In the genomic region with DNA sequence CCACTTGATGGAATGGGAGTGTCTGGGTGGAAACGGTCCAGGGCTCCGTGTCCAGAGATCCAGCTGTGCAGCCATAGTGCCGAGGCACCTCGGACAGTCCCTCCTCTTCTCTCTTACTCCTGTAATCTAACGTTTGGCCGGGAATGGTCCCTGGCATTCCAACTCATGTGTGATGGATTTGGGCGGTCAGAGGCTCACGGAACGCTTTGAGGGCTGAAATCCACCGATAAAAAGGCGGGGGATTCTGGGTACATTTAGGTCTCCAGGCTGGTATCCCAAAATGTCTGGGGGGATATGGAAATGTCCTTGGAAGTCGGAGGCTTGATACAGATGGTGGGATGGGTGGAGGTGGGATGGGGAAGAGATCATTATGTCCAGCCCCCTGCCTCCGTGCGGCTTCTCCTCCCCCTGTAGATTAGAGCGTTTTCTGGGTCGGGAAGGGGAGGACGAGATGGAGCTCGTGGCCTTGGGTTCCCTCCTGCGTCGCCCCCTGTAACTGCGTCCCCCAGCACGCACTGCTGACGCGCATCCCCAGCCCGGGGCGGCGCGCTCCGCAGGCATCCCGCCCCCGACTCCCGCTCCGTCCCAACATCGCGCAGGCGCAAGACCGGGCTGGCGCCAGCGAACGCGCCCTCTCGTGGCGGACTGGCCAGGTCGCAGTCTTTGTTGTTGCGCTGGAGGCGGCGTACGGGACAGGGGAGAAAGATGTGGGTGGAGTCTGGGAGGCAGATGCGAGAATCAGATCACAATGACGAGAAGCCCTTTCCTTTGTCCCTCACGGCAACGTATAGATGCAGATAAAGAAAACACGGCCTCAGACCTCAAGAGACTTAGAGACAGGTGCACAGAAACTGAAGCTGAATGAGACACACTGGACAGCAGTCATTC, we compare ENCODE assay signal across 8 cellular contexts. TPM values are rescaled to one million over a fixed set of nuclear protein-coding genes. Genes with fewer than 3 reads are reported as not detected.
DNase-seq lines count a peak whose midpoint lies in the region; ATAC-seq and TF ChIP-seq lines count a peak whose summit lies in the region.

No MANE protein-coding gene starts in this region.

- TF ChIP-seq CTCF in BE2C (IDR thresholded peaks at IDR 0.05; ENCODE audit: low read depth, low read length) (peak; percentile 85), colonic mucosa (IDR thresholded peaks at IDR 0.05) (peak; percentile 86), left lung (IDR thresholded peaks at IDR 0.05) (peak; percentile 83 to 98)

- peak; percentile 82 for ATAC-seq in HG03442 (IDR thresholded peaks at IDR 0.05; ENCODE audit: unreplicated experiment)
- peak; percentile 99 for ATAC-seq in left lung

- H3K9me3 ChIP-seq in BE2C (no peaks in the 10 kb centered on the region), colonic mucosa (no peaks in the 10 kb centered on the region), left lung (no peaks in the 10 kb centered on the region)

- DNase-seq in BE2C, result peak; percentile 95
- DNase-seq in NCI-H524 treated with DMSO at 0.1 percent for 48 hours (lab: John Stamatoyannopoulos, UW), result peak; percentile 69
- DNase-seq in activated CD4-positive, alpha-beta T cell treated with anti-CD3 and anti-CD28 coated beads for 4 hours, result peak; percentile 95
- peak; percentile 93 for DNase-seq in colonic mucosa
- peak; percentile 92 to 99 for DNase-seq in left lung
- DNase-seq in stimulated activated CD4-positive, alpha-beta T cell treated with anti-CD3 and anti-CD28 coated beads, Interleukin-2, amount 100 ng/mL, for 24 hours, result peak; percentile 96

- H3K4me3 ChIP-seq in BE2C (ENCODE audit: low read depth, low read length) (peak overlapping the region; percentile 82), colonic mucosa (peak overlapping the region; percentile 35), left lung (peak overlapping the region; percentile 46 to 54)

- peak overlapping the region; percentile 10 for H3K27ac ChIP-seq in colonic mucosa
- peak overlapping the region; percentile 48 to 73 for H3K27ac ChIP-seq in left lung

- H3K36me3 ChIP-seq in BE2C (no peaks in the 10 kb centered on the region), colonic mucosa (no peaks in the 10 kb centered on the region), left lung (no peaks in the 10 kb centered on the region)

- H3K27me3 ChIP-seq in BE2C (no peaks in the 10 kb centered on the region), colonic mucosa (no peaks in the 10 kb centered on the region), left lung (peaks cover 0 to 9% of the 10 kb centered on the region in 2 donors)

- peak overlapping the region; percentile 57 to 81 for H3K9ac ChIP-seq in colonic mucosa (ENCODE audit: low read depth in 2 of 2, low read length in 2 of 2)

- peaks cover 4% of the 10 kb centered on the region; the same call in 1 of the 2 replicates for H3K4me1 ChIP-seq in BE2C
- H3K4me1 ChIP-seq in colonic mucosa, result peaks cover 5% of the 10 kb centered on the region
- peaks cover 0 to 17% of the 10 kb centered on the region in 2 donors for H3K4me1 ChIP-seq in left lung

- peak; percentile 45 for TF ChIP-seq POLR2A in GM19193 (IDR thresholded peaks at IDR 0.05; ENCODE audit: extremely low read depth, insufficient read depth, insufficient read length)

- intact Hi-C loops in colonic mucosa (cut with DNase I), result no loop called here
- intact Hi-C loops in left lung (cut with DNase I), result no loop called here

RNA-seq across cellular contexts. Expression of a gene that starts 4.5 kb away (rescaled TPM):
- polyA plus RNA-seq in BE2C (2012; ENCODE audit: insufficient read depth, insufficient read length, low read depth), result 0.65 TPM
- total RNA-seq in colonic mucosa, result 1 to 10 TPM in 1 of 2 donors, under 1 TPM in 1; 0.89 to 5.5 TPM
- 10 to 100 TPM in 1 of 2 donors, 1 to 10 TPM in 1; 8.3 to 18.5 TPM for total RNA-seq in left lung

RNA-seq across cellular contexts. Expression of a gene that starts 10.8 kb away (rescaled TPM):
- polyA plus RNA-seq in BE2C (2012; ENCODE audit: insufficient read depth, insufficient read length, low read depth), result 190 TPM
- total RNA-seq in colonic mucosa, result 10 to 100 TPM; 36.6 to 43.2 TPM
- 10 to 100 TPM; 67.4 to 86.6 TPM for total RNA-seq in left lung

RNA-seq across cellular contexts. Expression of a gene that starts 31.3 kb away (rescaled TPM):
- polyA plus RNA-seq in BE2C (2012; ENCODE audit: insufficient read depth, insufficient read length, low read depth), result 4.1 TPM
- 1 to 10 TPM in 1 of 2 donors, under 1 TPM in 1; 0.77 to 2.3 TPM for total RNA-seq in colonic mucosa
- total RNA-seq in left lung, result 10 to 100 TPM in 1 of 2 donors, 1 to 10 TPM in 1; 8.4 to 10.2 TPM

RNA-seq across cellular contexts. Expression of a gene that starts 40.2 kb away (rescaled TPM):
- 0.80 TPM for polyA plus RNA-seq in BE2C (2012; ENCODE audit: insufficient read depth, insufficient read length, low read depth)
- total RNA-seq in colonic mucosa, result 100 to 1,000 TPM in 1 of 2 donors, 10 to 100 TPM in 1; 74.7 to 127 TPM
- 1,000 to 10,000 TPM in 1 of 2 donors, 100 to 1,000 TPM in 1; 867 to 4,830 TPM for total RNA-seq in left lung

Comparison
In these comparisons a context has a peak if more than half of its experiments do, and no peak if none do; other contexts are left out.
1. Peak in every context shown above with its lines: DNase-seq, ATAC-seq, H3K4me3 ChIP-seq and H3K27ac ChIP-seq.